ENCODE assay signal across 10 cellular contexts in the genomic region with DNA sequence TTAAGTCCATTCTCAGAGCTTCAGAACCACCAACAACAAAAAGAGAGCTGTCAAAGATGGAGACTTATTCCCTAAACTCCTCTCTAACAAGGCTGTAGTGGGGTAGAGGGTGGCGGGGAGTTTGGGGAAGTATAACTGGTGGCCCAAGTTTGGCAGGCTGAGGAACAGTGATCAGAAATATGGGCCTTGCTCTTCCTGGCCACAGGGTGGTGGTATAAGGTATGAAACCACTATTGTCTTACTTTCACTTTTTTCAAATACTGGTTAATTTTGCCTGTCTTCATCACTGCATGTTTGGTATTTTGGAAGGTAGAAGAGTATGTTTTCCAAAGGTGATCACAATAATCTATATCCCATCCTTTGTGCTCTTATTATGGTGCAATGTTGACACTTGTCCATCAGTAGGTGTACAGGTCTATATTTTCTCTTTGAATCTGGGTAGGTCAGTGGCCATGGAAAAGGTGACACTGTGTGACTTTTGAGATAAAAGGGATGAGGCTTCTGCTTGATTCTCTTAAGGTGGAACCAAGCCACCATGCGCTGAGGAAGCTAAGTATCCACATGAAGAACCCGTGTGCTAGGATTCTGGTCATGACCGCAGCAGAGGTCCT. TPM values are rescaled to one million over a fixed set of nuclear protein-coding genes. Genes with fewer than 3 reads are reported as not detected.
A peak's percentile ranks its signal among the peaks of the same experiment; 100 is the strongest.
DNase-seq lines count a peak whose midpoint lies in the region; ATAC-seq, FAIRE-seq and TF ChIP-seq lines count a peak whose summit lies in the region.
"Had no signal": no experiment of that assay in that cellular context is flagged by ENCODE, and none has a peak within 500 bp of the region (broad histone marks: within the 10 kb centered on the region; RNA-seq: fewer than 3 reads in every experiment).

No MANE protein-coding gene starts in this region.

- TF ChIP-seq CTCF in KMS-11 (conservative IDR thresholded peaks at IDR 0.05; ENCODE audit: low read depth, low read length) (peak; percentile 57), K562 (IDR thresholded peaks at IDR 0.05 in 2 of 3, conservative IDR thresholded peaks at IDR 0.05 in 1 of 3; ENCODE audit: insufficient read depth in 2 of 3, low read depth in 1 of 3, low read length in 3 of 3) (peak in 1 of 3 experiments; percentile 93; a peak in 2 of 6 replicates), neural crest cell (conservative IDR thresholded peaks at IDR 0.05) (peak; percentile 67), ovary (IDR thresholded peaks at IDR 0.05) (no peak)

- peak; percentile 43 for ATAC-seq in Right ventricle myocardium superior (ENCODE audit: poor library complexity)
- ATAC-seq in right cardiac atrium = no peak
- peak; percentile 94 for ATAC-seq in K562

- no peaks in the 10 kb centered on the region for H3K27me3 ChIP-seq in right cardiac atrium (ENCODE audit: control insufficient read depth, insufficient read depth)
- no peaks in the 10 kb centered on the region for H3K27me3 ChIP-seq in GM23248 (replicated peaks; ENCODE audit: insufficient read depth)
- no peaks in the 10 kb centered on the region for H3K27me3 ChIP-seq in KMS-11 (ENCODE audit: insufficient read depth, low read depth)
- H3K27me3 ChIP-seq in K562 (ENCODE audit: control insufficient read depth in 2 of 2, insufficient read depth in 2 of 2, low read length in 2 of 2) = no peaks in the 10 kb centered on the region; a peak in 1 of 5 replicates
- no peaks in the 10 kb centered on the region for H3K27me3 ChIP-seq in ovary

- H3K4me1 Mint-ChIP-seq in neural crest cell = no peaks in the 10 kb centered on the region

- no peaks in the 10 kb centered on the region for H3K9me3 Mint-ChIP-seq in neural crest cell
- H3K9me3 Mint-ChIP-seq: stimulated activated naive CD8-positive, alpha-beta T cell treated with anti-CD3 and anti-CD28 coated beads, Interleukin-15, Interleukin-2, amounts not matched to agents 100 ng/mL and 50 ng/mL, for 24 hours had no signal

- DNase-seq in Right ventricle myocardium superior = no peak
- DNase-seq in right cardiac atrium = no peak
- DNase-seq in GM23248 = peak; percentile 39
- DNase-seq in K562 (ENCODE audit: extremely low read depth in 1 of 4, low spot score in 3 of 4) = peak; percentile 69 to 83 (median 78)
- DNase-seq in neural crest cell (ENCODE audit: low read depth, low spot score) = no peak
- DNase-seq in effector CD8-positive, alpha-beta T cell (lab: John Stamatoyannopoulos, UW) = no peak
- no peak for DNase-seq in ovary

- WGBS in right cardiac atrium = 91% methylated on average over 4 of the region's 4 CpGs
- WGBS in GM23248 (ENCODE audit: low coverage in 1 of 2, low lambda C conversion rate in 2 of 2, missing lambda C conversion rate in 2 of 2), 2 experiments = 77 to 80% methylated on average over 4 of the region's 4 CpGs
- WGBS in K562 (ENCODE audit: insufficient coverage, low coverage, missing lambda C conversion rate) = 2% methylated on average over 4 of the region's 4 CpGs
- 90% methylated on average over 4 of the region's 4 CpGs for WGBS in ovary, 3 donors

- H3K9me3 ChIP-seq in right cardiac atrium (ENCODE audit: control insufficient read depth, low read length) (no peaks in the 10 kb centered on the region), GM23248 (ENCODE audit: low read depth) (no peaks in the 10 kb centered on the region), K562 (replicated peaks; ENCODE audit: control insufficient read depth, insufficient read depth, low read depth, low read length) (no peaks in the 10 kb centered on the region), ovary (no peaks in the 10 kb centered on the region)

- POLR2A ChIA-PET in K562 (lab: Yijun Ruan, JAX) = interaction anchor here (0.9 to 3.7 kb wide), 4 partner anchors 12 to 23 kb away, joined by 3 to 41 read pairs (median 4); partner anchors contain the start of gene GPC5

- H3K79me2 ChIP-seq in GM23248 (ENCODE audit: insufficient read depth) (no peaks in the 10 kb centered on the region), KMS-11 (ENCODE audit: insufficient read depth, low read depth) (no peaks in the 10 kb centered on the region), K562 (ENCODE audit: control insufficient read depth, insufficient read depth, low read length) (no peaks in the 10 kb centered on the region)

- no peak overlapping the region for H3K27ac Mint-ChIP-seq in neural crest cell (ENCODE audit: unreplicated experiment)
- H3K27ac Mint-ChIP-seq: stimulated activated naive CD8-positive, alpha-beta T cell treated with anti-CD3 and anti-CD28 coated beads, Interleukin-15, Interleukin-2, amounts not matched to agents 100 ng/mL and 50 ng/mL, for 24 hours had no signal

- H3K27ac ChIP-seq in right cardiac atrium (ENCODE audit: low read length) = no peak overlapping the region
- H3K27ac ChIP-seq in GM23248 = no peak overlapping the region
- no peak overlapping the region for H3K27ac ChIP-seq in KMS-11
- H3K27ac ChIP-seq in K562 (ENCODE audit: extremely low read depth, low read depth, low read length) = no peak overlapping the region
- H3K27ac ChIP-seq in ovary = no peak overlapping the region
- H3K27ac ChIP-seq: epithelial cell of prostate had no signal

- H3K9me1 ChIP-seq in K562 (ENCODE audit: control insufficient read depth, insufficient read depth, low read length) = no peaks in the 10 kb centered on the region

- H3K4me2 ChIP-seq in GM23248 (ENCODE audit: unreplicated experiment) = no peak overlapping the region
- H3K4me2 ChIP-seq in KMS-11 = no peak overlapping the region
- no peak overlapping the region for H3K4me2 ChIP-seq in K562 (ENCODE audit: insufficient read depth, low read length)

- intact Hi-C loops in Right ventricle myocardium superior (cut with DNase I) (loop anchor here (10.0 kb wide), 1 partner anchor 350 kb away; no protein-coding TSS in a partner anchor), right cardiac atrium (cut with DNase I) (loop anchor here in 1 of 4 donors (10.0 kb wide), 1 partner anchor 350 kb away; no protein-coding TSS in a partner anchor), K562 (cut with micrococcal nuclease) (loop anchor here (2.0 kb wide), 3 partner anchors 20 to 182 kb away; no protein-coding TSS in a partner anchor), ovary (cut with DNase I) (no loop called here)

- BruUV-seq in K562 (replicated peaks; lab: Mats Ljungman, UMichigan) = no TSS peak

- H3K27me3 Mint-ChIP-seq in neural crest cell (ENCODE audit: low read depth) = no peaks in the 10 kb centered on the region

- TF ChIP-seq RAD21 in K562 (CRISPR knock-in tag; conservative IDR thresholded peaks at IDR 0.05 in 1 of 2, IDR thresholded peaks at IDR 0.05 in 1 of 2) = no peak

- H3K4me3 Mint-ChIP-seq in neural crest cell = no peak overlapping the region
- H3K4me3 Mint-ChIP-seq: stimulated activated naive CD8-positive, alpha-beta T cell treated with anti-CD3 and anti-CD28 coated beads, Interleukin-15, Interleukin-2, amounts not matched to agents 100 ng/mL and 50 ng/mL, for 24 hours had no signal

- no peak for TF ChIP-seq POLR2A in K562 (conservative IDR thresholded peaks at IDR 0.05)
- TF ChIP-seq POLR2A in ovary (IDR thresholded peaks at IDR 0.05) = no peak

- 0 out of 2 replicates have a peak overlapping the region, but pooled peaks have one; percentile 2 for H2AFZ ChIP-seq in GM23248
- H2AFZ ChIP-seq in KMS-11 (ENCODE audit: low read depth) = no peak overlapping the region
- peak overlapping the region; percentile 4; the same call in 1 of the 2 replicates for H2AFZ ChIP-seq in K562 (ENCODE audit: low read depth, low read length)

- no peak overlapping the region for H3K4me3 ChIP-seq in right cardiac atrium (ENCODE audit: low read length)
- H3K4me3 ChIP-seq in GM23248 = no peak overlapping the region
- H3K4me3 ChIP-seq in KMS-11 (IDR thresholded peaks at IDR 0.05; ENCODE audit: insufficient read depth, low read depth, low read length) = no peak overlapping the region
- no peak overlapping the region for H3K4me3 ChIP-seq in K562
- no peak overlapping the region for H3K4me3 ChIP-seq in ovary

- no peak overlapping the region for H3K9ac ChIP-seq in GM23248
- no peak overlapping the region for H3K9ac ChIP-seq in KMS-11
- H3K9ac ChIP-seq in K562 (ENCODE audit: insufficient read depth in 1 of 2, low read depth in 2 of 2, low read length in 2 of 2) = no peak overlapping the region

- no peaks in the 10 kb centered on the region for H3K36me3 Mint-ChIP-seq in neural crest cell (ENCODE audit: low read depth)

- no peak for FAIRE-seq in K562 (lab: Jason Lieb, UNC)

- TF ChIP-seq EP300 in K562 (IDR thresholded peaks at IDR 0.05; ENCODE audit: low read length) = no peak
- TF ChIP-seq EP300 in ovary (IDR thresholded peaks at IDR 0.05) = no peak

- H3K4me1 ChIP-seq in right cardiac atrium (ENCODE audit: control insufficient read depth, insufficient read depth, low read length) (no peaks in the 10 kb centered on the region), GM23248 (ENCODE audit: insufficient read depth) (no peaks in the 10 kb centered on the region), KMS-11 (ENCODE audit: low read depth, poor library complexity, severe bottlenecking) (no peaks in the 10 kb centered on the region), K562 (replicated peaks in 1 of 2; ENCODE audit: control insufficient read depth in 2 of 2, insufficient read depth in 2 of 2, low read length in 2 of 2) (no peaks in the 10 kb centered on the region), ovary (ENCODE audit: insufficient read depth) (no peaks in the 10 kb centered on the region)

- H3F3A ChIP-seq in GM23248 (ENCODE audit: insufficient read depth) = no peaks in the 10 kb centered on the region

- no peaks in the 10 kb centered on the region for H3K9me2 ChIP-seq in GM23248 (ENCODE audit: insufficient read depth)

- H4K20me1 ChIP-seq in GM23248 (ENCODE audit: insufficient read depth) = no peaks in the 10 kb centered on the region
- no peaks in the 10 kb centered on the region for H4K20me1 ChIP-seq in KMS-11 (ENCODE audit: insufficient read depth)
- H4K20me1 ChIP-seq in K562 (replicated peaks; ENCODE audit: control insufficient read depth, insufficient read depth, low read length) = no peaks in the 10 kb centered on the region

- CTCF ChIA-PET in K562 (lab: Yijun Ruan, JAX; ENCODE audit: low intra/inter-chr PET ratio) = interaction anchor here (0.6 to 3.0 kb wide), 4 partner anchors 11 to 347 kb away, joined by 3 to 17 read pairs (median 6); partner anchors contain the start of gene MIR17HG

- in situ Hi-C loops in GM23248 (cut with MboI) (no loop called here), K562 (cut with MboI) (no loop called here)

- H3K36me3 ChIP-seq in GM23248 (ENCODE audit: low read depth) (no peaks in the 10 kb centered on the region), KMS-11 (ENCODE audit: insufficient read depth) (no peaks in the 10 kb centered on the region), K562 (ENCODE audit: control insufficient read depth, insufficient read depth, low read length) (no peaks in the 10 kb centered on the region), ovary (no peaks in the 10 kb centered on the region)

RNA-seq across cellular contexts. Expression of gene GPC5, which starts 23.2 kb away (rescaled TPM):
- total RNA-seq in Right ventricle myocardium superior (1.4 TPM), right cardiac atrium (1 to 10 TPM in 3 of 4 donors, under 1 TPM in 1; 0.99 to 4.3 (median 2.6) TPM), K562 (2014; rRNA removed) (0.12 and 0.27 TPM in 2 replicates), K562 (2014; rRNA removed; fragmentation: Illumina TruSeq; extraction: Trizol) (not detected in 2 replicates), K562 (2015; rRNA removed; fragmentation: Illumina TruSeq; extraction: Trizol) (not detected in 2 replicates), K562 (2021) (not detected in 2 replicates), neural crest cell (0.28 and 0.84 TPM in 2 replicates), ovary (1 to 10 TPM in 2 of 7 donors, under 1 TPM in 5; 0.10 to 1.5 (median 0.38) TPM)
- polyA plus RNA-seq in right cardiac atrium (1.6 TPM), GM23248 (2016; fragmentation: Nextera tagmentation; extraction: Ambion mirVana) (not detected in 2 replicates), K562 (2011; rRNA removed) (0.08 and 0.18 TPM in 2 replicates), K562 (2014; fragmentation: Illumina TruSeq; extraction: Trizol) (not detected in 2 replicates), K562 (2014; fragmentation: Nextera tagmentation; extraction: Ambion mirVana) (not detected), K562 (2014; rRNA removed) (not detected in 2 replicates), ovary (under 1 TPM; 0.18 to 0.75 TPM)
- total RNA-seq in GM23248 (2014; rRNA removed; shearing (Covaris generic)) = 0.32 TPM in 1 of 2 replicates, not detected in the other
- total RNA-seq in K562 (2011; cell fraction: chromatin; rRNA removed; ENCODE audit: low replicate concordance) = 0.32 TPM in 1 of 2 replicates, not detected in the other
- 0.17 and 0.26 TPM in 2 replicates for total RNA-seq in K562 (2011; cell fraction: nucleolus; rRNA removed)
- not detected in 2 replicates for total RNA-seq in K562 (2011; cell fraction: nucleoplasm; rRNA removed)
- polyA plus RNA-seq in K562 (2011; cell fraction: cytosol; rRNA removed) = not detected in 2 replicates
- 0.20 and 0.28 TPM in 2 replicates for polyA plus RNA-seq in K562 (2011; cell fraction: nucleus; rRNA removed)
- polyA plus RNA-seq in K562 (2012) = 0.03 and 0.15 TPM in 2 replicates
- polyA minus RNA-seq in K562 (2011; rRNA and poly(A)+ RNA removed) = 0.07 and 0.33 TPM in 2 replicates
- not detected in 2 replicates for polyA minus RNA-seq in K562 (2011; cell fraction: cytosol; rRNA and poly(A)+ RNA removed)
- 0.27 and 0.78 TPM in 2 replicates for polyA minus RNA-seq in K562 (2011; cell fraction: nucleus; rRNA and poly(A)+ RNA removed)

RNA-seq across cellular contexts. Expression of gene MIR17HG, which starts 27.7 kb away (rescaled TPM):
- 1.0 TPM for total RNA-seq in Right ventricle myocardium superior
- total RNA-seq in right cardiac atrium = 1 to 10 TPM; 1.6 to 2.6 (median 2.0) TPM
- polyA plus RNA-seq in right cardiac atrium = 1.1 TPM
- total RNA-seq in GM23248 (2014; rRNA removed; shearing (Covaris generic)) = 0.43 and 2.5 TPM in 2 replicates
- 0.20 and 0.27 TPM in 2 replicates for polyA plus RNA-seq in GM23248 (2016; fragmentation: Nextera tagmentation; extraction: Ambion mirVana)
- 458 and 1,073 TPM in 2 replicates for total RNA-seq in K562 (2011; cell fraction: chromatin; rRNA removed; ENCODE audit: low replicate concordance)
- total RNA-seq in K562 (2011; cell fraction: nucleolus; rRNA removed) = 474 and 541 TPM in 2 replicates
- 882 and 1,501 TPM in 2 replicates for total RNA-seq in K562 (2011; cell fraction: nucleoplasm; rRNA removed)
- 55.3 and 100 TPM in 2 replicates for total RNA-seq in K562 (2014; rRNA removed)
- 177 and 218 TPM in 2 replicates for total RNA-seq in K562 (2014; rRNA removed; fragmentation: Illumina TruSeq; extraction: Trizol)
- total RNA-seq in K562 (2015; rRNA removed; fragmentation: Illumina TruSeq; extraction: Trizol) = 130 and 149 TPM in 2 replicates
- 77.8 and 106 TPM in 2 replicates for total RNA-seq in K562 (2021)
- 147 and 182 TPM in 2 replicates for polyA plus RNA-seq in K562 (2011; rRNA removed)
- polyA plus RNA-seq in K562 (2011; cell fraction: cytosol; rRNA removed) = 8.2 and 35.8 TPM in 2 replicates
- polyA plus RNA-seq in K562 (2011; cell fraction: nucleus; rRNA removed) = 165 and 195 TPM in 2 replicates
- polyA plus RNA-seq in K562 (2012) = 21.0 and 54.8 TPM in 2 replicates
- 43.2 and 59.7 TPM in 2 replicates for polyA plus RNA-seq in K562 (2014; fragmentation: Illumina TruSeq; extraction: Trizol)
- 10 to 100 TPM; 44.2 to 67.6 TPM for polyA plus RNA-seq in K562 (2014; fragmentation: Nextera tagmentation; extraction: Ambion mirVana)
- 77.9 and 119 TPM in 2 replicates for polyA plus RNA-seq in K562 (2014; rRNA removed)
- polyA minus RNA-seq in K562 (2011; rRNA and poly(A)+ RNA removed) = 251 and 360 TPM in 2 replicates
- 17.0 and 22.7 TPM in 2 replicates for polyA minus RNA-seq in K562 (2011; cell fraction: cytosol; rRNA and poly(A)+ RNA removed)
- 714 and 1,502 TPM in 2 replicates for polyA minus RNA-seq in K562 (2011; cell fraction: nucleus; rRNA and poly(A)+ RNA removed)
- 40.6 and 40.9 TPM in 2 replicates for total RNA-seq in neural crest cell
- 1 to 10 TPM; 4.3 to 7.9 (median 5.3) TPM for total RNA-seq in ovary
- 1 to 10 TPM in 1 of 2 donors, under 1 TPM in 1; 0.82 to 1.1 TPM for polyA plus RNA-seq in ovary

Comparison
In these comparisons a context has a peak if more than half of its experiments do, and no peak if none do; other contexts are left out.
1. ATAC-seq: peak in Right ventricle myocardium superior (single experiment) and K562 (single experiment); none in right cardiac atrium (0 of 2).
2. DNase-seq: peak in GM23248 (single experiment) and K562 (4 of 4); none in Right ventricle myocardium superior (single experiment), right cardiac atrium (0 of 3), neural crest cell (single experiment), effector CD8-positive, alpha-beta T cell (single experiment) and ovary (0 of 5).
3. CTCF ChIP-seq: peak in KMS-11 (single experiment) and neural crest cell (single experiment); none in ovary (0 of 3).
4. intact Hi-C loops: an anchor here in Right ventricle myocardium superior (10.0 kb wide) and K562 (2.0 kb wide); none called in ovary.